ENCODE assay signal across 8 cellular contexts in genomic region chr9:87662808-87663528, GRCh38.
DNase-seq lines count a peak whose midpoint lies in the region; ATAC-seq and TF ChIP-seq lines count a peak whose summit lies in the region.

No MANE protein-coding gene starts in this region.

- H3K4me1 ChIP-seq in foreskin keratinocyte (no peaks in the 10 kb centered on the region), osteoblast (ENCODE audit: insufficient read depth, low read length) (no peaks in the 10 kb centered on the region), aorta (ENCODE audit: control insufficient read depth in 1 of 2, insufficient read depth in 2 of 2, low read length in 2 of 2) (no peaks in the 10 kb centered on the region)

- no peaks in the 10 kb centered on the region for H3K79me2 ChIP-seq in osteoblast (ENCODE audit: insufficient read depth, low read length)

- H2AFZ ChIP-seq in osteoblast (ENCODE audit: low read length) = no peak overlapping the region

- H3K4me3 ChIP-seq in osteoblast (ENCODE audit: insufficient read depth, low read length) (no peak overlapping the region), aorta (ENCODE audit: low read length in 2 of 2) (no peak overlapping the region)

- peaks cover 6% of the 10 kb centered on the region for H3K9me3 ChIP-seq in osteoblast (ENCODE audit: low read depth, low read length)
- peaks cover 3% of the 10 kb centered on the region for H3K9me3 ChIP-seq in aorta (ENCODE audit: control insufficient read depth, low read length)

- peaks cover 3% of the 10 kb centered on the region for H3K36me3 ChIP-seq in osteoblast (ENCODE audit: insufficient read depth, low read length)
- no peaks in the 10 kb centered on the region for H3K36me3 ChIP-seq in aorta (ENCODE audit: control insufficient read depth in 1 of 2, insufficient read depth in 2 of 2, low read length in 1 of 2)

- intact Hi-C loops in aorta (cut with DNase I) = loop anchor here in 1 of 2 donors (2.0 to 10.0 kb wide), 2 partner anchors 326 to 1228 kb away; no protein-coding TSS in a partner anchor

- peak; percentile 34 for DNase-seq in AG09319 (ENCODE audit: extremely low read depth, low read depth)
- peak; percentile 34 to 75 for DNase-seq in NCI-H526 (lab: John Stamatoyannopoulos, UW)
- DNase-seq in activated T-cell treated with anti-CD3 and anti-CD28 coated beads, Interleukin-2, amount 50 U/mL, for 1 hour = peak; percentile 35
- peak; percentile 54 to 84 for DNase-seq in foreskin keratinocyte
- DNase-seq in osteoblast (ENCODE audit: insufficient read length, low spot score, missing footprints) = peak; percentile 95
- peak; percentile 81 to 93 for DNase-seq in aorta

- no peaks in the 10 kb centered on the region for H4K20me1 ChIP-seq in osteoblast (ENCODE audit: insufficient read depth, low read length)

- 77 to 81% methylated on average over 11 of the region's 11 CpGs for WGBS in aorta, 2 donors

- TF ChIP-seq CTCF in AG09319 (IDR thresholded peaks at IDR 0.05; ENCODE audit: low read depth, low read length) = peak; percentile 95
- peak; percentile 93 for TF ChIP-seq CTCF in foreskin keratinocyte (conservative IDR thresholded peaks at IDR 0.05)
- TF ChIP-seq CTCF in osteoblast (IDR thresholded peaks at IDR 0.05; ENCODE audit: extremely low read depth, low read depth, low read length) = peak; percentile 86

- H3K27me3 ChIP-seq in foreskin keratinocyte (no peaks in the 10 kb centered on the region), osteoblast (ENCODE audit: insufficient read depth, low read length) (no peaks in the 10 kb centered on the region), aorta (ENCODE audit: control insufficient read depth in 1 of 2, insufficient read depth in 2 of 2, low read length in 1 of 2) (no peaks in the 10 kb centered on the region)

- no peak overlapping the region for H3K27ac ChIP-seq in foreskin keratinocyte
- no peak overlapping the region for H3K27ac ChIP-seq in osteoblast (ENCODE audit: low read depth, low read length)
- no peak overlapping the region for H3K27ac ChIP-seq in aorta (ENCODE audit: low read depth in 1 of 2, low read length in 2 of 2)

- H3K4me2 ChIP-seq in osteoblast (ENCODE audit: insufficient read depth, low read length) = no peak overlapping the region

- peak; percentile 76 for ATAC-seq in GM19351 (IDR thresholded peaks at IDR 0.05; ENCODE audit: unreplicated experiment)
- peak; percentile 91 for ATAC-seq in foreskin keratinocyte
- ATAC-seq in aorta (ENCODE audit: low FRiP score) = peak; percentile 72
- ATAC-seq in GM19328 (IDR thresholded peaks at IDR 0.05; ENCODE audit: unreplicated experiment) = no peak

Comparison
In these comparisons a context has a peak if more than half of its experiments do, and no peak if none do; other contexts are left out.
1. DNase-seq: peak in every context shown above with its lines; median percentile 95 in osteoblast; 87 in aorta; 69 in foreskin keratinocyte; 54 in NCI-H526; 35 in activated T-cell treated with anti-CD3 and anti-CD28 coated beads, Interleukin-2, amount 50 U/mL, for 1 hour; 34 in AG09319.